In genomic region chr6:70863343-70863742, GRCh38 we compare ENCODE assay signal across 17 cellular contexts.
DNase-seq lines count a peak whose midpoint lies in the region; ATAC-seq, FAIRE-seq and TF ChIP-seq lines count a peak whose summit lies in the region.
"Had no signal": no experiment of that assay in that cellular context is flagged by ENCODE, and none has a peak within 500 bp of the region (broad histone marks: within the 10 kb centered on the region; RNA-seq: fewer than 3 reads in every experiment).

No MANE protein-coding gene starts in this region.

- in situ Hi-C loops in GM12878 (cut with MboI) = no loop called here

- no peak for TF ChIP-seq POLR2A in GM12878 (IDR thresholded peaks at IDR 0.05; ENCODE audit: low read depth, low read length)

- H4K20me1 ChIP-seq in GM12878 (ENCODE audit: control insufficient read depth, insufficient read depth) = no peaks in the 10 kb centered on the region
- H4K20me1 ChIP-seq: BLaER1 had no signal

- intact Hi-C loops in GM12878 (cut with micrococcal nuclease; ENCODE audit: unreplicated experiment) = no loop called here

- POLR2A ChIA-PET in GM12878 (lab: Charles Lee) = interaction anchor here (0.6 to 1.2 kb wide), 5 partner anchors 76 to 553 kb away, joined by 3 to 5 read pairs (median 3); no protein-coding TSS in a partner anchor

- ATAC-seq in GM18868 (IDR thresholded peaks at IDR 0.05; ENCODE audit: unreplicated experiment) (peak; percentile 56), GM21786 (IDR thresholded peaks at IDR 0.05; ENCODE audit: unreplicated experiment) (peak; percentile 33), GM12878 (peak; percentile 61)
- ATAC-seq in activated T-helper 17 cell treated with anti-CD3 and anti-CD28 coated beads, Interleukin-2, amount 50 U/mL, for 72 hours (replicated peaks) = no peak
- ATAC-seq: Panc1 had no signal

- no peaks in the 10 kb centered on the region for H3K79me2 ChIP-seq in GM12878 (ENCODE audit: control insufficient read depth, insufficient read depth, low read length)

- H2AFZ ChIP-seq in GM12878 (ENCODE audit: control insufficient read depth, low read depth, low read length) = no peak overlapping the region

- TF ChIP-seq EP300 in GM12878 (IDR thresholded peaks at IDR 0.05; ENCODE audit: borderline replicate concordance in 1 of 2, control insufficient read depth in 1 of 2, low read depth in 2 of 2, low read length in 2 of 2) = no peak

- peaks cover 8% of the 10 kb centered on the region for H3K4me1 Mint-ChIP-seq in activated T-helper 17 cell treated with anti-CD3 and anti-CD28 coated beads, Interleukin-2, amount 50 U/mL, for 72 hours

- TF ChIP-seq RAD21 in GM12878 (IDR thresholded peaks at IDR 0.05; ENCODE audit: insufficient read depth, low read depth, low read length) = no peak

- no peak for TF ChIP-seq CTCF in GM12878 (IDR thresholded peaks at IDR 0.05 in 2 of 3, conservative IDR thresholded peaks at IDR 0.05 in 1 of 3; ENCODE audit: control insufficient read depth in 2 of 3, extremely low read depth in 1 of 3, insufficient read depth in 1 of 3, low read depth in 3 of 3, low read length in 3 of 3)

- DNase-seq in NCI-H69 (lab: John Stamatoyannopoulos, UW) = peak; percentile 14
- no peak for DNase-seq in GM12878 (ENCODE audit: low read depth, low spot score)
- no peak for DNase-seq in central memory CD4-positive, alpha-beta T cell
- no peak for DNase-seq in ecto neural progenitor cell (ENCODE audit: low spot score)
- DNase-seq: CD8-positive, alpha-beta memory T cell; NCI-H1105 treated with DMSO at 0.1 percent for 48 hours; NCI-H2029 treated with DMSO at 0.1 percent for 48 hours; NCI-H524 treated with DMSO at 0.1 percent for 48 hours; NK-92 treated with Interleukin-12 subunit alpha and Interleukin-12 subunit beta, amount 100 ng/mL, for 24 hours; SHP77; T-helper 2 cell had no signal

- CTCF ChIA-PET in GM12878 (lab: Yijun Ruan, JAX) = interaction anchor here (1.0 to 6.3 kb wide), 2 partner anchors 22 to 156 kb away, joined by 3 to 29 read pairs; no protein-coding TSS in a partner anchor

- no peak overlapping the region for H3K9ac ChIP-seq in GM12878 (ENCODE audit: control insufficient read depth, insufficient read depth, low read length)
- H3K9ac ChIP-seq: BLaER1 had no signal

- no peaks in the 10 kb centered on the region for H3K9me3 Mint-ChIP-seq in activated T-helper 17 cell treated with anti-CD3 and anti-CD28 coated beads, Interleukin-2, amount 50 U/mL, for 72 hours

- no peak overlapping the region for H3K27ac Mint-ChIP-seq in activated T-helper 17 cell treated with anti-CD3 and anti-CD28 coated beads, Interleukin-2, amount 50 U/mL, for 72 hours

- no peak overlapping the region for H3K4me3 ChIP-seq in GM12878
- H3K4me3 ChIP-seq: BLaER1 had no signal

- FAIRE-seq in GM12878 (lab: Jason Lieb, UNC) = no peak
- FAIRE-seq: HTR-8/SVneo had no signal

- H3K4me1 ChIP-seq in GM12878 (ENCODE audit: control insufficient read depth, insufficient read depth, low read length) = no peaks in the 10 kb centered on the region

- H3K9me3 ChIP-seq in GM12878 (replicated peaks; ENCODE audit: control insufficient read depth, insufficient read depth, low read length) = no peaks in the 10 kb centered on the region
- H3K9me3 ChIP-seq: BLaER1 had no signal

- no peak overlapping the region for H3K27ac ChIP-seq in GM12878 (ENCODE audit: control insufficient read depth, insufficient read depth)
- H3K27ac ChIP-seq: BLaER1 had no signal

- RAD21 ChIA-PET in GM12878 (lab: Charles Lee; ENCODE audit: unreplicated experiment) = no interaction called here

- SMC1A ChIA-PET in GM12878 (lab: Charles Lee; ENCODE audit: uncharacterized antibody, unreplicated experiment) = interaction anchor here (0.7 to 7.4 kb wide), 6 partner anchors 9 to 554 kb away, joined by 3 to 61 read pairs (median 5); no protein-coding TSS in a partner anchor

- H3K27me3 ChIP-seq in GM12878 (replicated peaks in 1 of 2; ENCODE audit: control insufficient read depth in 2 of 2, insufficient read depth in 2 of 2, low read length in 1 of 2) = no peaks in the 10 kb centered on the region
- H3K27me3 ChIP-seq: BLaER1 had no signal

- no TSS peak for BruUV-seq in GM12878 (replicated peaks; lab: Mats Ljungman, UMichigan)

- H3K4me2 ChIP-seq in GM12878 (ENCODE audit: control insufficient read depth, insufficient read depth) = no peak overlapping the region

- peaks cover 38% of the 10 kb centered on the region for H3K36me3 Mint-ChIP-seq in activated T-helper 17 cell treated with anti-CD3 and anti-CD28 coated beads, Interleukin-2, amount 50 U/mL, for 72 hours (ENCODE audit: low read depth)

- no peaks in the 10 kb centered on the region for H3K27me3 Mint-ChIP-seq in activated T-helper 17 cell treated with anti-CD3 and anti-CD28 coated beads, Interleukin-2, amount 50 U/mL, for 72 hours
- H3K27me3 Mint-ChIP-seq: CD8-positive, alpha-beta memory T cell had no signal

- no peak overlapping the region for H3K4me3 Mint-ChIP-seq in activated T-helper 17 cell treated with anti-CD3 and anti-CD28 coated beads, Interleukin-2, amount 50 U/mL, for 72 hours
- H3K4me3 Mint-ChIP-seq: CD8-positive, alpha-beta memory T cell had no signal

- WGBS in GM12878 (ENCODE audit: insufficient coverage, insufficient replicate concordance, low lambda C conversion rate, missing lambda C conversion rate) = 33% methylated on average over 3 of the region's 3 CpGs

- H3K36me3 ChIP-seq in GM12878 (ENCODE audit: control insufficient read depth in 2 of 2, insufficient read depth in 2 of 2, low read length in 1 of 2) = peaks cover 0 to 2% of the 10 kb centered on the region in 2 experiments; a peak in 1 of 4 replicates

TF ChIP-seq in GM12878, 131 proteins besides CTCF, POLR2A, EP300 and RAD21:
- TF ChIP-seq IKZF2 (IDR thresholded peaks at IDR 0.05) = peak; percentile 16 to 24; a peak in 1 of 4 replicates
- TF ChIP-seq E2F8 (IDR thresholded peaks at IDR 0.05; ENCODE audit: low read depth, partially characterized antibody) = no peak
